21 cellular contexts compared by ENCODE assay signal in genomic region chr7:20466425-20467125, GRCh38.
DNase-seq lines count a peak whose midpoint lies in the region; ATAC-seq, FAIRE-seq and TF ChIP-seq lines count a peak whose summit lies in the region.
"Had no signal": no experiment of that assay in that cellular context is flagged by ENCODE, and none has a peak within 500 bp of the region (broad histone marks: within the 10 kb centered on the region; RNA-seq: fewer than 3 reads in every experiment).

No MANE protein-coding gene starts in this region.

- no peaks in the 10 kb centered on the region for H3K27me3 Mint-ChIP-seq in activated T-cell treated with anti-CD3 and anti-CD28 coated beads, Interleukin-2, amount 50 U/mL, for 72 hours (ENCODE audit: low read depth)
- H3K27me3 Mint-ChIP-seq: CD4-positive, alpha-beta memory T cell had no signal

- no peak overlapping the region for H3K27ac ChIP-seq in lower lobe of right lung
- H3K27ac ChIP-seq: cardiac muscle cell, dorsolateral prefrontal cortex, left ventricle myocardium inferior, pancreas, PC-9, stomach had no signal

- H3K4me3 Mint-ChIP-seq in activated T-cell treated with anti-CD3 and anti-CD28 coated beads, Interleukin-2, amount 50 U/mL, for 72 hours: no peak overlapping the region
- H3K4me3 Mint-ChIP-seq: CD4-positive, alpha-beta memory T cell had no signal

- intact Hi-C loops in lower lobe of right lung (cut with DNase I) (no loop called here), left ventricle myocardium superior (cut with micrococcal nuclease) (no loop called here)

- no peaks in the 10 kb centered on the region for H3K9me3 ChIP-seq in lower lobe of right lung
- H3K9me3 ChIP-seq: left ventricle myocardium inferior, pancreas, stomach had no signal

- H3K36me3 Mint-ChIP-seq in activated T-cell treated with anti-CD3 and anti-CD28 coated beads, Interleukin-2, amount 50 U/mL, for 72 hours (ENCODE audit: insufficient read depth in 2 of 2): no peaks in the 10 kb centered on the region
- H3K36me3 Mint-ChIP-seq: CD4-positive, alpha-beta memory T cell had no signal

- FAIRE-seq in GM12892 (lab: Jason Lieb, UNC) (peak; percentile 9), H54 (lab: Jason Lieb, UNC) (no peak)
- FAIRE-seq: pancreas had no signal

- TF ChIP-seq CTCF in NB4 (IDR thresholded peaks at IDR 0.05; ENCODE audit: low read depth, low read length) (no peak), lower lobe of right lung (IDR thresholded peaks at IDR 0.05) (no peak)

- no peak overlapping the region for H3K27ac Mint-ChIP-seq in activated T-cell treated with anti-CD3 and anti-CD28 coated beads, Interleukin-2, amount 50 U/mL, for 72 hours
- H3K27ac Mint-ChIP-seq: CD4-positive, alpha-beta memory T cell had no signal

- no peak for DNase-seq in GM12892 (ENCODE audit: insufficient read length)
- DNase-seq in NB4 (ENCODE audit: low read depth): peak; percentile 14
- no peak for DNase-seq in lower lobe of right lung
- DNase-seq in H54 (ENCODE audit: insufficient read length, low spot score): no peak
- no peak for DNase-seq in left ventricle myocardium superior
- DNase-seq in activated T-cell treated with anti-CD3 and anti-CD28 coated beads, Interleukin-2, amount 50 U/mL, for 72 hours: no peak
- DNase-seq: activated gamma-delta T cell; CD4-positive, alpha-beta memory T cell; DMS53; dorsolateral prefrontal cortex; left ventricle myocardium inferior; NCI-H1417; NCI-H524 treated with DMSO at 0.1 percent for 48 hours; pancreas; PC-9; stimulated activated CD4-positive, alpha-beta T cell treated with anti-CD3 and anti-CD28 coated beads, Interleukin-2, amount 100 ng/mL, for 24 hours; stomach had no signal

- ATAC-seq in HG02610 (IDR thresholded peaks at IDR 0.05; ENCODE audit: unreplicated experiment): peak; percentile 84
- ATAC-seq in lower lobe of right lung: peak; percentile 75 to 86
- ATAC-seq in HG02642 (IDR thresholded peaks at IDR 0.05; ENCODE audit: poor library complexity, unreplicated experiment): no peak
- ATAC-seq in left ventricle myocardium superior: no peak
- ATAC-seq in activated T-cell treated with anti-CD3 and anti-CD28 coated beads, Interleukin-2, amount 50 U/mL, for 72 hours (replicated peaks in 1 of 2): no peak
- ATAC-seq: esophagus mucosa had no signal

- no peaks in the 10 kb centered on the region for H3K27me3 ChIP-seq in lower lobe of right lung (ENCODE audit: low read depth)
- H3K27me3 ChIP-seq: cardiac muscle cell, dorsolateral prefrontal cortex, pancreas, stomach had no signal

- H3K4me1 Mint-ChIP-seq in activated T-cell treated with anti-CD3 and anti-CD28 coated beads, Interleukin-2, amount 50 U/mL, for 72 hours (ENCODE audit: low read depth): no peaks in the 10 kb centered on the region
- H3K4me1 Mint-ChIP-seq: CD4-positive, alpha-beta memory T cell had no signal

- H3K4me1 ChIP-seq in lower lobe of right lung: no peaks in the 10 kb centered on the region
- H3K4me1 ChIP-seq: left ventricle myocardium inferior, pancreas, stomach had no signal

- no peak for TF ChIP-seq POLR2A in GM12892 (IDR thresholded peaks at IDR 0.05; ENCODE audit: low read depth, low read length)
- no peak for TF ChIP-seq POLR2A in NB4 (IDR thresholded peaks at IDR 0.05; ENCODE audit: extremely low read depth, insufficient read length)
- no peak for TF ChIP-seq POLR2A in H54 (IDR thresholded peaks at IDR 0.05; ENCODE audit: low read depth, low read length)

- H3K36me3 ChIP-seq in lower lobe of right lung: no peaks in the 10 kb centered on the region
- H3K36me3 ChIP-seq: cardiac muscle cell, left ventricle myocardium inferior, pancreas, stomach had no signal

- H3K4me3 ChIP-seq in NB4 (ENCODE audit: low read depth, low read length): no peak overlapping the region
- H3K4me3 ChIP-seq in lower lobe of right lung: no peak overlapping the region
- H3K4me3 ChIP-seq: cardiac muscle cell, dorsolateral prefrontal cortex, left ventricle myocardium inferior, pancreas, PC-9, stomach had no signal

- H3K9me3 Mint-ChIP-seq in activated T-cell treated with anti-CD3 and anti-CD28 coated beads, Interleukin-2, amount 50 U/mL, for 72 hours: no peaks in the 10 kb centered on the region

Comparison
In these comparisons a context has a peak if more than half of its experiments do, and no peak if none do; other contexts are left out.
1. ATAC-seq: peak in HG02610 (single experiment) and lower lobe of right lung (2 of 2); none in HG02642 (single experiment), left ventricle myocardium superior (single experiment) and activated T-cell treated with anti-CD3 and anti-CD28 coated beads, Interleukin-2, amount 50 U/mL, for 72 hours (0 of 2).